12 cellular contexts compared by ENCODE assay signal in the genomic region with DNA sequence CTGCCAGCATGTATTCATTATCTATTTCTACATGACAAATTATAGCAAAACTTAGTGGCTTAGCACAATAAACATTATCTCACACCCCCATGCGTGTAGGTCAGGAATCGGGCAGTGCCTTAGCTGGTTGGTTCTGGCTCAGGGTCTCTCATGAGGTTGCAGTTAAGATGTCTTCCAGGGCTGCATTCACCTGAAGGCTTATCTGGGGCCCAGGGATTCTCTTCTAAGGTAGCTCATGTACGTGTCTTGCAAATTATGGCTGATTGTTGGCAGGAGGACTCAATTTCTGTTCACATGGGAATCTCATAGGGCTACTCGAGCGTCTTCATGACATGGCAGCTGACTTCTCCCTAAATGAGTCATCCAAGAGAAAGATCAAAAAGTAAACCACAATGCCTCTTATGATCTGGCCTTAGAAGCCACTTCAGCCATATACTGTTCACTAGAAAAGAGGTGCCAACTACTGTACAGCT. TPM values are rescaled to one million over a fixed set of nuclear protein-coding genes. Genes with fewer than 3 reads are reported as not detected.
DNase-seq lines count a peak whose midpoint lies in the region; ATAC-seq, FAIRE-seq and TF ChIP-seq lines count a peak whose summit lies in the region.
"Had no signal": no experiment of that assay in that cellular context is flagged by ENCODE, and none has a peak within 500 bp of the region (broad histone marks: within the 10 kb centered on the region; RNA-seq: fewer than 3 reads in every experiment).

No MANE protein-coding gene starts in this region.

- peaks cover 22 to 51% of the 10 kb centered on the region in 2 experiments for H3K4me1 ChIP-seq in HCT116 (ENCODE audit: control insufficient read depth in 1 of 2, insufficient read depth in 2 of 2, low read length in 2 of 2)
- no peaks in the 10 kb centered on the region for H3K4me1 ChIP-seq in pancreas

- FAIRE-seq in RCC 7860 (lab: Jason Lieb, UNC) (peak; percentile 95), pancreas (lab: Jason Lieb, UNC) (no peak)
- FAIRE-seq: endothelial cell of umbilical vein, TTC549 had no signal

- no peaks in the 10 kb centered on the region for H3K9me2 ChIP-seq in HCT116 (ENCODE audit: insufficient read depth)

- RAD21 ChIA-PET in HCT116 (lab: Charles Lee; ENCODE audit: low non-redundant PET in 1 of 2, low total read pairs in 2 of 2, uncharacterized antibody in 2 of 2, unreplicated experiment in 2 of 2), result no interaction called here

- BruUV-seq in HCT116 (replicated peaks; lab: Mats Ljungman, UMichigan), result no TSS peak

- DNase-seq in EH (ENCODE audit: low read depth) (peak; percentile 78), HCT116 (ENCODE audit: low read depth, low spot score) (peak; percentile 69), RCC 7860 (ENCODE audit: low spot score) (peak; percentile 91), glomerular visceral epithelial cell (ENCODE audit: extremely low spot score) (peak; percentile 76), NCI-H146 treated with DMSO at 0.1 percent for 48 hours (lab: John Stamatoyannopoulos, UW; ENCODE audit: unreplicated experiment) (no peak), HuH-7.5 (ENCODE audit: low spot score) (no peak), pancreas (no peak)
- DNase-seq: Caco-2, NCI-H510A treated with DMSO at 0.1 percent for 48 hours had no signal

- H2AFZ ChIP-seq in HCT116 (ENCODE audit: low read depth, low read length, poor library complexity, severe bottlenecking), result peak overlapping the region; percentile 98

- peak overlapping the region; percentile 72 for H3K4me2 ChIP-seq in HCT116 (ENCODE audit: low read length)

- ATAC-seq in HCT116 (peak; percentile 71), HG03460 (IDR thresholded peaks at IDR 0.05; ENCODE audit: unreplicated experiment) (no peak), pancreas (no peak)

- POLR2A ChIA-PET in HCT116 (lab: Charles Lee), result interaction anchor here (1.0 kb wide), 1 partner anchor 31 kb away, joined by 3 read pairs; no protein-coding TSS in a partner anchor

- H3K9me3 ChIP-seq in HCT116 (ENCODE audit: control insufficient read depth in 1 of 2, insufficient read depth in 1 of 2, low read depth in 1 of 2, low read length in 2 of 2), result no peaks in the 10 kb centered on the region
- no peaks in the 10 kb centered on the region for H3K9me3 ChIP-seq in pancreas
- H3K9me3 ChIP-seq: Caco-2 had no signal

- peak overlapping the region; percentile 30; the same call in 1 of the 2 replicates for H3K27ac ChIP-seq in HCT116 (ENCODE audit: low read depth, low read length)
- no peak overlapping the region for H3K27ac ChIP-seq in pancreas

- H3K36me3 ChIP-seq in HCT116 (ENCODE audit: control insufficient read depth in 1 of 2, insufficient read depth in 2 of 2, low read length in 2 of 2) (no peaks in the 10 kb centered on the region), pancreas (no peaks in the 10 kb centered on the region)

- H3K27me3 ChIP-seq in HCT116 (ENCODE audit: insufficient read depth, low read length), result no peaks in the 10 kb centered on the region
- no peaks in the 10 kb centered on the region for H3K27me3 ChIP-seq in pancreas

- H3K4me3 ChIP-seq in HCT116 (replicated peaks in 1 of 2; ENCODE audit: low read depth in 1 of 2, low read length in 2 of 2) (peak overlapping the region in 1 of 2 experiments; percentile 29; a peak in 2 of 4 replicates), pancreas (no peak overlapping the region)

- no peaks in the 10 kb centered on the region for H4K20me1 ChIP-seq in HCT116 (ENCODE audit: insufficient read depth)

- no peak for TF ChIP-seq POLR2A in HCT116 (IDR thresholded peaks at IDR 0.05; ENCODE audit: borderline replicate concordance, extremely low read depth, insufficient read depth, insufficient read length)

- TF ChIP-seq CTCF in HCT116 (IDR thresholded peaks at IDR 0.05 in 2 of 3, conservative IDR thresholded peaks at IDR 0.05 in 1 of 3; ENCODE audit: borderline replicate concordance in 1 of 3, insufficient read depth in 1 of 3, low read depth in 2 of 3, low read length in 2 of 3) (no peak), pancreas (IDR thresholded peaks at IDR 0.05) (no peak)

- 79 to 82% methylated on average over 5 of the region's 5 CpGs for WGBS in pancreas, 2 donors

- CTCF ChIA-PET in HCT116 (lab: Charles Lee), result interaction anchor here (0.9 kb wide), 1 partner anchor 130 kb away, joined by 3 read pairs; no protein-coding TSS in a partner anchor

- intact Hi-C loops in HCT116 (cut with micrococcal nuclease), result no loop called here
- intact Hi-C loops in pancreas (cut with DNase I), result no loop called here

- no peaks in the 10 kb centered on the region for H3K79me2 ChIP-seq in HCT116 (ENCODE audit: insufficient read depth, low read length)

- H3K9ac ChIP-seq in HCT116 (ENCODE audit: low read length), result peak overlapping the region; percentile 27

- no peak for TF ChIP-seq RAD21 in HCT116 (IDR thresholded peaks at IDR 0.05; ENCODE audit: low read depth)

TF ChIP-seq in HCT116, 20 proteins besides CTCF, POLR2A, EP300 and RAD21:
- TF ChIP-seq EZH2phosphoT487 (IDR thresholded peaks at IDR 0.05; ENCODE audit: borderline replicate concordance) (no peak), TCF7L2 (IDR thresholded peaks at IDR 0.05; ENCODE audit: borderline replicate concordance, extremely low read depth, insufficient read depth, insufficient read length) (peak; percentile 56), FOSL1 (IDR thresholded peaks at IDR 0.05; ENCODE audit: low read depth) (peak; percentile 80), CBX3 (IDR thresholded peaks at IDR 0.05; ENCODE audit: low read depth) (peak; percentile 71), SP1 (IDR thresholded peaks at IDR 0.05; ENCODE audit: low read depth) (peak; percentile 57), YY1 (IDR thresholded peaks at IDR 0.05; ENCODE audit: extremely low read depth, insufficient replicate concordance, low read depth, low read length) (peak; percentile 53), JUND (IDR thresholded peaks at IDR 0.05) (peak; percentile 75)
- TF ChIP-seq, protein P1, sequence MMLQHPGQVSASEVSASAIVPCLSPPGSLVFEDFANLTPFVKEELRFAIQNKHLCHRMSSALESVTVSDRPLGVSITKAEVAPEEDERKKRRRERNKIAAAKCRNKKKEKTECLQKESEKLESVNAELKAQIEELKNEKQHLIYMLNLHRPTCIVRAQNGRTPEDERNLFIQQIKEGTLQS (IDR thresholded peaks at IDR 0.05), result no peak
- TF ChIP-seq, protein P2, sequence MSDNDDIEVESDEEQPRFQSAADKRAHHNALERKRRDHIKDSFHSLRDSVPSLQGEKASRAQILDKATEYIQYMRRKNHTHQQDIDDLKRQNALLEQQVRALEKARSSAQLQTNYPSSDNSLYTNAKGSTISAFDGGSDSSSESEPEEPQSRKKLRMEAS (IDR thresholded peaks at IDR 0.05), result peak; percentile 45; the same call in 1 of the 2 replicates

RNA-seq across cellular contexts. Expression of a gene that starts 42.9 kb away (rescaled TPM):
- 20.0 TPM for total RNA-seq in HCT116 (2021; ENCODE audit: unreplicated experiment)
- polyA plus RNA-seq in HCT116 (2012), result 10.4 and 11.7 TPM in 2 replicates
- total RNA-seq in pancreas, result 10 to 100 TPM in 2 of 6 donors, 1 to 10 TPM in 4; 7.1 to 12.2 (median 7.9) TPM
- polyA plus RNA-seq in pancreas, result 1 to 10 TPM; 5.9 to 8.0 TPM

Comparison
In these comparisons a context has a peak if more than half of its experiments do, and no peak if none do; other contexts are left out.
1. DNase-seq: peak in EH (single experiment), HCT116 (single experiment), RCC 7860 (single experiment) and glomerular visceral epithelial cell (single experiment); none in NCI-H146 treated with DMSO at 0.1 percent for 48 hours (single experiment), HuH-7.5 (single experiment) and pancreas (0 of 6).